ENCODE assay signal across 8 cellular contexts in the genomic region with DNA sequence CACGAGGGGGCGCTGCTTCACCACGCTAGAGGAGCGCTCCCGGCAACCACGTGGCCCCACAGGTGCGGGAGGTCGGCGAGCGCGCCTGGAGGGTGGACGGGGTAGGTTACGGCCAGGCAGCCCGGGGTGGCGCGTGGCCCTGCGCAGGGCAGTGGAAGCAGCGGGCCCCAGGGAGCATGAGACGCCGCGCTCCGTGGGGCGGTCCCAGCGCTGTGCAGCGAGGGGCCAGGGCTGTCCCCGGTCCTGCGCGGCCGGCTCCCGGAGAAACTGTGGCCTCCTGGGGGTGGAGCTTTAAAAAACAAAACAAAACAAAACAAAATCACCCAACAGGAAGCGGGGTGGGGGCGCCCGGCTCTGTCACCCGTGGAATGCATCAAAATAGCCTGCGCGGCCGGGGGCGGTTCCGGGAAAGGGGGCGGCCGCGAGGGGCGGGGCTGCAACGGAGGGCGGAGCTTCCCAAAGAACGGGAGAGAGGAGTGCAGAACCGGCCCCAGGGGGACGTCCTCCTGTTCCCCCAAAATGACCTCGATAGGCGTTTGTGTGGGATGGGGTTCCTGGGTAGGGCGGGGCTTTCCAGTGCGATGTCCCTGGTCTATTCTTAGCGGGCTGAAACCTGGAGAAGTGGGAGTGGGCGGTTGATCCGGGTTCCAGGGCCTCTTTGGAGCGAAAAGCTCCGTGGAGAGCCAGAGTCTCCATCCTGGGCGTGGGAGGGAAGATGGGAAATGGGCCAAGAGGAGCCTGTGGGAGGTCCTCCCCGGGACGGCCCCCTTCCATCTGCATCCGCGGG. TPM values are rescaled to one million over a fixed set of nuclear protein-coding genes. Genes with fewer than 3 reads are reported as not detected.
DNase-seq lines count a peak whose midpoint lies in the region; ATAC-seq and TF ChIP-seq lines count a peak whose summit lies in the region.

No MANE protein-coding gene starts in this region.

- peak overlapping the region; percentile 31 for H3K4me3 ChIP-seq in lower leg skin (ENCODE audit: low read depth, poor library complexity, severe bottlenecking)

- no peak for TF ChIP-seq POLR2A in lower leg skin (IDR thresholded peaks at IDR 0.05)

- TF ChIP-seq CTCF in lower leg skin (IDR thresholded peaks at IDR 0.05) = no peak

- peak; percentile 83 for ATAC-seq in GM19035 (IDR thresholded peaks at IDR 0.05; ENCODE audit: unreplicated experiment)
- peak; percentile 84 for ATAC-seq in HG03354 (IDR thresholded peaks at IDR 0.05; ENCODE audit: poor library complexity, severe bottlenecking, unreplicated experiment)

- intact Hi-C loops in lower leg skin (cut with DNase I; ENCODE audit: low total_unique reads) = loop anchor here (2.0 to 10.0 kb wide), 4 partner anchors 144 to 648 kb away; a partner anchor contains a TSS

- DNase-seq in Ammon's horn (ENCODE audit: low spot score) (peak; percentile 89), NCI-H510A treated with DMSO at 0.1 percent for 48 hours (lab: John Stamatoyannopoulos, UW) (peak; percentile 73), dermis microvascular lymphatic vessel endothelial cell (ENCODE audit: low read depth in 2 of 2) (peak; percentile 51 to 83), lower leg skin (ENCODE audit: low spot score in 2 of 2) (peak; percentile 84 to 99)
- DNase-seq in activated CD4-positive, alpha-beta T cell treated with anti-CD3 and anti-CD28 coated beads, Interleukin-2, amount 50 U/mL, for 48 hours = peak; percentile 94
- peak; percentile 96 for DNase-seq in stimulated activated CD4-positive, alpha-beta T cell treated with anti-CD3 and anti-CD28 coated beads, Interleukin-4, amount 100 ng/mL, for 1 hour

- 0 to 1% methylated on average over 43 to 62 of the region's 62 CpGs for WGBS in lower leg skin, 2 donors

RNA-seq across cellular contexts. Expression of a gene that starts 27.3 kb away (rescaled TPM):
- total RNA-seq in dermis microvascular lymphatic vessel endothelial cell (6.8 and 10.9 TPM in 2 replicates), lower leg skin (10 to 100 TPM; 11.2 to 45.8 (median 36.0) TPM)

RNA-seq across cellular contexts. Expression of a gene that starts 53.6 kb away (rescaled TPM):
- total RNA-seq in dermis microvascular lymphatic vessel endothelial cell = 12.6 and 20.0 TPM in 2 replicates
- total RNA-seq in lower leg skin = 10 to 100 TPM; 40.2 to 58.7 (median 44.1) TPM

RNA-seq across cellular contexts. Expression of a gene that starts 53.8 kb away (rescaled TPM):
- total RNA-seq in dermis microvascular lymphatic vessel endothelial cell (18.2 and 25.3 TPM in 2 replicates), lower leg skin (100 to 1,000 TPM in 1 of 4 donors, 10 to 100 TPM in 3; 83.1 to 104 (median 93.6) TPM)

Comparison
In these comparisons a context has a peak if more than half of its experiments do, and no peak if none do; other contexts are left out.
1. Peak in every context shown above with its lines: DNase-seq, ATAC-seq and H3K4me3 ChIP-seq.